ENCODE assay signal across 1 cellular context in the genomic region with DNA sequence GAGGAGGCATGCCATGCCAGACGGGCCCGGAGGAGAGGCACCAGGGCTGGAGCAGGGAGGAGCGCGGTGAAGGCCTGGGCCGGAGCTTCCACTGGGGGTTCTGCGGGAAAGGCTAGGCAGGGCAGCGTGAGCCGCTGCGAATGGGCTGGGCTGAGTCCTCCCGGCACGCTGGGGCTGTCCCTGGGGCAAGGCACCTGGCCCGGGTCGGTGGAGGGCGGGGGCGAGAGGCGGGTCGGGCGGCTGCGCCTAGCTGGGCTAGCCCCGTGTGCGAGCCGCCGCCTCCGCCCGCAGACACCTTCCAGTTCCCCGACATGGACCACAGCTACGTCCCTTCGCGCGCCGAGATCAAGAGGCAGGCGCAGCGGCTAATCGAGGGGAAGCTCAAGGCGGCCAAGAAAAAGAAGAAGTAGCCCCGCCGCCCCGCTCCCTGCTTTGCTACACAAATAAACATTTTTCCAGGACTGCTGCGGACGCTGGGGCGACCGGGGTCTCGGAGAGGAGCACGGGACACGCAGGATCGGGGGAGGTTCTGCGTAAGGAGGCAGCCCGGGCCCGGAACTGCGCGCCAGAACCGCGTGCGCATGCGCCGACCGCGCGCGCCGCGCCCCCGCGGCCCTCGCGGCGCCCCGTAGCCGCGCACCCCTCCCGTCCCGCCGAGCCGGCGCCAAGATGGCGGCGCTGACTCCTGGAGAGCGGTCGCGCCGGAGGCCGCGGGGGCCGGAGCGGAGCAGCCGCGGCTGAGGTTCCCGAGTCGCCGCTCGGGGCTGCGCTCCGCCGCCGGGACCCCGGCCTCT.
TF ChIP-seq lines count a peak whose summit lies in the region.

A gene with protein sequence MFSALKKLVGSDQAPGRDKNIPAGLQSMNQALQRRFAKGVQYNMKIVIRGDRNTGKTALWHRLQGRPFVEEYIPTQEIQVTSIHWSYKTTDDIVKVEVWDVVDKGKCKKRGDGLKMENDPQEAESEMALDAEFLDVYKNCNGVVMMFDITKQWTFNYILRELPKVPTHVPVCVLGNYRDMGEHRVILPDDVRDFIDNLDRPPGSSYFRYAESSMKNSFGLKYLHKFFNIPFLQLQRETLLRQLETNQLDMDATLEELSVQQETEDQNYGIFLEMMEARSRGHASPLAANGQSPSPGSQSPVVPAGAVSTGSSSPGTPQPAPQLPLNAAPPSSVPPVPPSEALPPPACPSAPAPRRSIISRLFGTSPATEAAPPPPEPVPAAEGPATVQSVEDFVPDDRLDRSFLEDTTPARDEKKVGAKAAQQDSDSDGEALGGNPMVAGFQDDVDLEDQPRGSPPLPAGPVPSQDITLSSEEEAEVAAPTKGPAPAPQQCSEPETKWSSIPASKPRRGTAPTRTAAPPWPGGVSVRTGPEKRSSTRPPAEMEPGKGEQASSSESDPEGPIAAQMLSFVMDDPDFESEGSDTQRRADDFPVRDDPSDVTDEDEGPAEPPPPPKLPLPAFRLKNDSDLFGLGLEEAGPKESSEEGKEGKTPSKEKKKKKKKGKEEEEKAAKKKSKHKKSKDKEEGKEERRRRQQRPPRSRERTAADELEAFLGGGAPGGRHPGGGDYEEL (plus strand): TSS at position 668 of the 794 bp plus-strand sequence. CDS start 249 bp downstream, outside the sequence.

TF ChIP-seq in A549, 52 proteins besides CTCF, POLR2A, EP300 and RAD21 (continued from another document):
- no peak for TF ChIP-seq ESRRA (IDR thresholded peaks at IDR 0.05; ENCODE audit: borderline replicate concordance, low read length)
- TF ChIP-seq, protein P1, sequence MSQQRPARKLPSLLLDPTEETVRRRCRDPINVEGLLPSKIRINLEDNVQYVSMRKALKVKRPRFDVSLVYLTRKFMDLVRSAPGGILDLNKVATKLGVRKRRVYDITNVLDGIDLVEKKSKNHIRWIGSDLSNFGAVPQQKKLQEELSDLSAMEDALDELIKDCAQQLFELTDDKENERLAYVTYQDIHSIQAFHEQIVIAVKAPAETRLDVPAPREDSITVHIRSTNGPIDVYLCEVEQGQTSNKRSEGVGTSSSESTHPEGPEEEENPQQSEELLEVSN (IDR thresholded peaks at IDR 0.05; ENCODE audit: borderline replicate concordance, low read depth): peak; percentile 84
